ENCODE assay signal across 18 cellular contexts in the genomic region with DNA sequence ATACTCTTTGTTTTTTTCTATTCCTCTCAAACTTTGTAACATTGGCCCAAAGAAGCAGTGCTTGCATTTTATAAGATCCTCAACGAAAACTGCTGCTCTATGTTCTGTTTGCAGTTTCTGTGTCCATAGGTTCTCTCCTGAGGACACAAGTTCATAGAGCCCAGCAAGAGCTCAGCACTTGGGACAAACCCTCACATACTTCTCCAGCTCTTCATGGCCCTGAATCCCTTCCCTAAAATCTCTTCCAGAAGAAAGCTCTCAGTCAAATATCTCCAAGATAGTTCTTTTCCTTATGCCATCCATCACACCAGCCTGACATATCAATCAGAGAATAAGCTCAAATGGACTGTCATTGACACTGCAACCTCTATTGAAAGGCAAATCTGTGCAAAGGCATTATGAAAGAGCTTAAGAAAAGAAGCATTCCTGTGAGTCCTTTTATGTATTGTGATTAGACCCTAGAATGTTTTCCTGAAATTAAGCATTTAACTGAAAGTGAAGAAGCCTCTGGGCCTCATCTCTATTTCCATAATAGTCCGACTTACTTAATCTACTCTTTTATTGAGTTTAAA.
DNase-seq lines count a peak whose midpoint lies in the region; ATAC-seq, FAIRE-seq and TF ChIP-seq lines count a peak whose summit lies in the region.
"Had no signal": no experiment of that assay in that cellular context is flagged by ENCODE, and none has a peak within 500 bp of the region (broad histone marks: within the 10 kb centered on the region; RNA-seq: fewer than 3 reads in every experiment).

No MANE protein-coding gene starts in this region.

- H3K27me3 ChIP-seq in H7 (ENCODE audit: control insufficient read depth, insufficient read depth, low read length) (no peaks in the 10 kb centered on the region), endodermal cell (ENCODE audit: control insufficient read depth, insufficient read depth, low read length, poor library complexity, severe bottlenecking) (no peaks in the 10 kb centered on the region), neuronal stem cell (ENCODE audit: control insufficient read depth in 3 of 3, insufficient read depth in 3 of 3, low read depth in 1 of 3, low read length in 3 of 3) (no peaks in the 10 kb centered on the region)
- H3K27me3 ChIP-seq in CD8-positive, alpha-beta memory T cell (ENCODE audit: insufficient read depth, low read length, poor library complexity, severe bottlenecking), result no peaks in the 10 kb centered on the region
- no peaks in the 10 kb centered on the region for H3K27me3 ChIP-seq in CD4-positive, alpha-beta T cell (ENCODE audit: control insufficient read depth, insufficient read depth, low read length)
- H3K27me3 ChIP-seq: BE2C had no signal

- intact Hi-C loops in CD4-positive, alpha-beta T cell (cut with DNase I, micrococcal nuclease), result no loop called here

- H3K27ac ChIP-seq in endodermal cell (ENCODE audit: low read depth, low read length) (peak overlapping the region; percentile 36), neuronal stem cell (replicated peaks; ENCODE audit: low read length) (no peak overlapping the region)
- no peak overlapping the region for H3K27ac ChIP-seq in CD8-positive, alpha-beta memory T cell (ENCODE audit: low read depth, low read length)
- no peak overlapping the region for H3K27ac ChIP-seq in CD4-positive, alpha-beta T cell (ENCODE audit: low read depth, low read length)
- H3K27ac ChIP-seq: A549, C4-2B had no signal

- no peak overlapping the region for H3K23ac ChIP-seq in neuronal stem cell (ENCODE audit: low read depth, low read length, poor library complexity)

- H3K18ac ChIP-seq in neuronal stem cell (ENCODE audit: low read length), result no peak overlapping the region

- no peaks in the 10 kb centered on the region for H3K27me3 Mint-ChIP-seq in endodermal cell (ENCODE audit: insufficient read depth)
- no peaks in the 10 kb centered on the region for H3K27me3 Mint-ChIP-seq in CD8-positive, alpha-beta memory T cell
- H3K27me3 Mint-ChIP-seq in CD4-positive, alpha-beta T cell, result no peaks in the 10 kb centered on the region

- CTCF ChIA-PET in CD8-positive, alpha-beta memory T cell (lab: Charles Lee), result no interaction called here
- CTCF ChIA-PET in CD4-positive, alpha-beta T cell (lab: Charles Lee), result no interaction called here

- no peak overlapping the region for H2BK12ac ChIP-seq in neuronal stem cell (ENCODE audit: low read length)

- DNase-seq in H7, result peak; percentile 5
- DNase-seq in NCI-H2227 (lab: John Stamatoyannopoulos, UW; ENCODE audit: unreplicated experiment), result peak; percentile 68
- DNase-seq in endodermal cell, result peak; percentile 43
- peak; percentile 36 for DNase-seq in neuronal stem cell (ENCODE audit: low spot score)
- DNase-seq in CD8-positive, alpha-beta memory T cell, result no peak
- no peak for DNase-seq in GM19239 (ENCODE audit: insufficient read length, low spot score)
- DNase-seq in CD4-positive, alpha-beta T cell, result no peak
- DNase-seq: BE2C; Caco-2; CD8-positive, alpha-beta T cell; DND-41; GDM1; GOT3; HCEC 1CT; HFFc6 had no signal

- H3K9me3 ChIP-seq in endodermal cell (ENCODE audit: control insufficient read depth, low read length) (peaks cover 28% of the 10 kb centered on the region), neuronal stem cell (replicated peaks in 1 of 2; ENCODE audit: control insufficient read depth in 2 of 2, insufficient read depth in 1 of 2, low read depth in 1 of 2, low read length in 2 of 2) (peaks cover 3 to 14% of the 10 kb centered on the region in 2 donors)
- no peaks in the 10 kb centered on the region for H3K9me3 ChIP-seq in CD8-positive, alpha-beta memory T cell (ENCODE audit: low read length)
- H3K9me3 ChIP-seq in CD4-positive, alpha-beta T cell (ENCODE audit: control insufficient read depth, low read length), result no peaks in the 10 kb centered on the region
- H3K9me3 ChIP-seq: A549, BE2C had no signal

- no peak for TF ChIP-seq CTCF in endodermal cell (conservative IDR thresholded peaks at IDR 0.05)
- TF ChIP-seq CTCF in CD4-positive, alpha-beta T cell (IDR thresholded peaks at IDR 0.05), result no peak

- H4K8ac ChIP-seq in neuronal stem cell (ENCODE audit: low read depth, low read length), result no peak overlapping the region

- peaks cover 2% of the 10 kb centered on the region for H3K36me3 Mint-ChIP-seq in endodermal cell (ENCODE audit: low read depth)
- no peaks in the 10 kb centered on the region for H3K36me3 Mint-ChIP-seq in CD8-positive, alpha-beta memory T cell
- no peaks in the 10 kb centered on the region for H3K36me3 Mint-ChIP-seq in CD4-positive, alpha-beta T cell (ENCODE audit: low read depth)
- H3K36me3 Mint-ChIP-seq: CD8-positive, alpha-beta T cell had no signal

- H2BK5ac ChIP-seq in neuronal stem cell (ENCODE audit: low read length), result no peak overlapping the region

- H2AFZ ChIP-seq in neuronal stem cell (ENCODE audit: low read length), result peak overlapping the region; percentile 37

- ATAC-seq in CD4-positive, alpha-beta T cell (ENCODE audit: poor library complexity), result no peak
- ATAC-seq: A549; CD8-positive, alpha-beta T cell; K562 had no signal

- H2BK15ac ChIP-seq in neuronal stem cell (ENCODE audit: low read length), result no peak overlapping the region

- H3K4me1 Mint-ChIP-seq in endodermal cell, result peaks cover 14% of the 10 kb centered on the region
- H3K4me1 Mint-ChIP-seq in CD8-positive, alpha-beta memory T cell, result no peaks in the 10 kb centered on the region
- H3K4me1 Mint-ChIP-seq in CD4-positive, alpha-beta T cell (ENCODE audit: low read depth), result no peaks in the 10 kb centered on the region

- H3K36me3 ChIP-seq in H7 (replicated peaks; ENCODE audit: control insufficient read depth, insufficient read depth, low read length), result no peaks in the 10 kb centered on the region
- no peaks in the 10 kb centered on the region for H3K36me3 ChIP-seq in endodermal cell (ENCODE audit: control insufficient read depth, insufficient read depth, low read length)
- no peaks in the 10 kb centered on the region for H3K36me3 ChIP-seq in neuronal stem cell (replicated peaks in 1 of 2; ENCODE audit: control insufficient read depth in 2 of 2, insufficient read depth in 2 of 2, low read length in 2 of 2)
- H3K36me3 ChIP-seq in CD8-positive, alpha-beta memory T cell (ENCODE audit: insufficient read depth, low read length), result no peaks in the 10 kb centered on the region
- H3K36me3 ChIP-seq: BE2C had no signal

- H3K4me3 ChIP-seq in H7 (ENCODE audit: insufficient read depth, low read depth, low read length) (no peak overlapping the region), endodermal cell (ENCODE audit: low read length) (no peak overlapping the region), neuronal stem cell (ENCODE audit: low read length in 2 of 2) (no peak overlapping the region)
- H3K4me3 ChIP-seq in CD8-positive, alpha-beta memory T cell (ENCODE audit: low read length), result no peak overlapping the region
- H3K4me3 ChIP-seq: A549, K562 had no signal

- H3K4me1 ChIP-seq in endodermal cell (ENCODE audit: control insufficient read depth, insufficient read depth, low read length) (no peaks in the 10 kb centered on the region), neuronal stem cell (ENCODE audit: control insufficient read depth in 2 of 2, insufficient read depth in 1 of 2, low read depth in 1 of 2, low read length in 2 of 2) (peaks cover 6 to 19% of the 10 kb centered on the region in 2 donors)
- H3K4me1 ChIP-seq in CD8-positive, alpha-beta memory T cell (ENCODE audit: insufficient read depth, low read length), result no peaks in the 10 kb centered on the region
- H3K4me1 ChIP-seq: A549, BE2C, Caco-2 had no signal

- no peak overlapping the region for H3K4me3 Mint-ChIP-seq in endodermal cell
- H3K4me3 Mint-ChIP-seq in CD8-positive, alpha-beta memory T cell, result no peak overlapping the region
- no peak overlapping the region for H3K4me3 Mint-ChIP-seq in CD4-positive, alpha-beta T cell
- H3K4me3 Mint-ChIP-seq: CD8-positive, alpha-beta T cell; HFFc6 had no signal

- H3K9me3 Mint-ChIP-seq in endodermal cell, result peaks cover 17% of the 10 kb centered on the region
- H3K9me3 Mint-ChIP-seq in CD8-positive, alpha-beta memory T cell, result peaks cover under 1 to 5% (median 3%) of the 10 kb centered on the region in 5 donors
- H3K9me3 Mint-ChIP-seq in CD4-positive, alpha-beta T cell, result peaks cover 5% of the 10 kb centered on the region
- H3K9me3 Mint-ChIP-seq: CD8-positive, alpha-beta T cell had no signal

- FAIRE-seq in GM19239 (lab: Jason Lieb, UNC), result no peak

- H3K14ac ChIP-seq in neuronal stem cell (ENCODE audit: low read length), result no peak overlapping the region

- no peak overlapping the region for H2BK120ac ChIP-seq in neuronal stem cell (ENCODE audit: low read depth, low read length)

- H3K4me2 ChIP-seq in neuronal stem cell (ENCODE audit: insufficient read depth, low read length, poor library complexity, severe bottlenecking), result no peak overlapping the region
- H3K4me2 ChIP-seq: A549 had no signal

- no peak overlapping the region for H3K27ac Mint-ChIP-seq in endodermal cell
- no peak overlapping the region for H3K27ac Mint-ChIP-seq in CD8-positive, alpha-beta memory T cell
- no peak overlapping the region for H3K27ac Mint-ChIP-seq in CD4-positive, alpha-beta T cell
- H3K27ac Mint-ChIP-seq: CD8-positive, alpha-beta T cell; HFFc6 had no signal

- H3K4ac ChIP-seq in neuronal stem cell (ENCODE audit: low read length), result no peak overlapping the region

- H2AK5ac ChIP-seq in neuronal stem cell (ENCODE audit: low read depth, low read length), result no peak overlapping the region

- H3K9ac ChIP-seq in endodermal cell (ENCODE audit: extremely low read depth, low read length, poor library complexity, severe bottlenecking) (no peak overlapping the region), neuronal stem cell (ENCODE audit: low read depth, low read length, poor library complexity) (no peak overlapping the region)

- H4K91ac ChIP-seq in neuronal stem cell (ENCODE audit: low read depth, low read length, poor library complexity), result no peak overlapping the region

- POLR2A ChIA-PET in CD8-positive, alpha-beta memory T cell (lab: Charles Lee), result no interaction called here
- POLR2A ChIA-PET in CD4-positive, alpha-beta T cell (lab: Charles Lee), result interaction anchor here (0.6 kb wide), 1 partner anchor 23 kb away, joined by 3 read pairs; no protein-coding TSS in a partner anchor

- no peaks in the 10 kb centered on the region for H3K79me1 ChIP-seq in neuronal stem cell (ENCODE audit: low read depth, low read length)

- 74% methylated on average over 1 of the region's 2 CpGs; no CpG with 5 or more reads in 1 of the 2 experiments for WGBS in endodermal cell (ENCODE audit: insufficient coverage in 1 of 2, insufficient read length in 1 of 2), 2 experiments
- no CpG with 5 or more reads among the region's 2 CpGs for WGBS in neuronal stem cell (ENCODE audit: extremely low coverage in 2 of 2, insufficient read length in 2 of 2, insufficient replicate concordance in 1 of 2), 2 donors

Comparison
In these comparisons a context has a peak if more than half of its experiments do, and no peak if none do; other contexts are left out.
1. DNase-seq: peak in H7 (single experiment), NCI-H2227 (single experiment), endodermal cell (single experiment) and neuronal stem cell (single experiment); none in CD8-positive, alpha-beta memory T cell (0 of 5), GM19239 (single experiment) and CD4-positive, alpha-beta T cell (0 of 10).